9 cellular contexts compared by ENCODE assay signal in genomic region chr16:2857451-2858244, GRCh38. TPM values are rescaled to one million over a fixed set of nuclear protein-coding genes. Genes with fewer than 3 reads are reported as not detected.
DNase-seq lines count a peak whose midpoint lies in the region; ATAC-seq and TF ChIP-seq lines count a peak whose summit lies in the region.
"Had no signal": no experiment of that assay in that cellular context is flagged by ENCODE, and none has a peak within 500 bp of the region (broad histone marks: within the 10 kb centered on the region; RNA-seq: fewer than 3 reads in every experiment).

A gene with protein sequence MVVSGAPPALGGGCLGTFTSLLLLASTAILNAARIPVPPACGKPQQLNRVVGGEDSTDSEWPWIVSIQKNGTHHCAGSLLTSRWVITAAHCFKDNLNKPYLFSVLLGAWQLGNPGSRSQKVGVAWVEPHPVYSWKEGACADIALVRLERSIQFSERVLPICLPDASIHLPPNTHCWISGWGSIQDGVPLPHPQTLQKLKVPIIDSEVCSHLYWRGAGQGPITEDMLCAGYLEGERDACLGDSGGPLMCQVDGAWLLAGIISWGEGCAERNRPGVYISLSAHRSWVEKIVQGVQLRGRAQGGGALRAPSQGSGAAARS (minus strand): TSS chr16:2858170. CDS start chr16:2858104, 66 bp downstream.

- H3K36me3 ChIP-seq in Caco-2 (ENCODE audit: control insufficient read depth, insufficient read depth, low read length): peaks cover 18% of the 10 kb centered on the region

- no peaks in the 10 kb centered on the region for H3K27me3 ChIP-seq in Caco-2 (replicated peaks; ENCODE audit: control insufficient read depth, insufficient read depth, low read length)

- H3K36me3 Mint-ChIP-seq in Caco-2 (ENCODE audit: insufficient read depth, unreplicated experiment): peaks cover 58% of the 10 kb centered on the region
- peaks cover 7% of the 10 kb centered on the region for H3K36me3 Mint-ChIP-seq in effector memory CD8-positive, alpha-beta T cell (ENCODE audit: insufficient read depth)
- H3K36me3 Mint-ChIP-seq in nephron (ENCODE audit: low read depth): no peaks in the 10 kb centered on the region

- H3K27ac Mint-ChIP-seq in Caco-2 (ENCODE audit: unreplicated experiment) (peak within 1 kb of the TSS; percentile 79), nephron (no peak within 1 kb of the TSS)
- H3K27ac Mint-ChIP-seq in effector memory CD8-positive, alpha-beta T cell: peak within 1 kb of the TSS; percentile 45 to 84

- H3K4me3 Mint-ChIP-seq in Caco-2 (ENCODE audit: unreplicated experiment) (peak within 1 kb of the TSS; percentile 84), nephron (peak within 1 kb of the TSS in 2 of 3 experiments; percentile 50 to 60)
- H3K4me3 Mint-ChIP-seq in effector memory CD8-positive, alpha-beta T cell: peak within 1 kb of the TSS; percentile 75 to 87

- H3K9me3 Mint-ChIP-seq in Caco-2 (ENCODE audit: unreplicated experiment) (peaks cover 12% of the 10 kb centered on the region), nephron (peaks cover 14% of the 10 kb centered on the region)
- peaks cover 2 to 9% of the 10 kb centered on the region in 2 donors for H3K9me3 Mint-ChIP-seq in effector memory CD8-positive, alpha-beta T cell

- POLR2A ChIA-PET in Caco-2 (lab: Charles Lee): interaction anchor here (0.5 to 1.0 kb wide), 2 partner anchors 60 to 80 kb away, joined by 4 read pairs; no protein-coding TSS in a partner anchor

- TF ChIP-seq CTCF in Caco-2 (IDR thresholded peaks at IDR 0.05; ENCODE audit: insufficient read depth in 1 of 2, low read depth in 1 of 2, low read length in 1 of 2, severe bottlenecking in 1 of 2, unreplicated experiment in 1 of 2) (no peak), nephron (IDR thresholded peaks at IDR 0.05; ENCODE audit: unreplicated experiment in 3 of 3) (no peak), omental fat pad (IDR thresholded peaks at IDR 0.05) (no peak)

- peaks cover 7% of the 10 kb centered on the region for H3K4me1 Mint-ChIP-seq in Caco-2 (ENCODE audit: low read depth, unreplicated experiment)
- H3K4me1 Mint-ChIP-seq in effector memory CD8-positive, alpha-beta T cell (ENCODE audit: low read depth in 2 of 2): peaks cover 5 to 6% of the 10 kb centered on the region in 2 donors
- no peaks in the 10 kb centered on the region for H3K4me1 Mint-ChIP-seq in nephron

- peaks cover 15% of the 10 kb centered on the region for H3K9me3 ChIP-seq in Caco-2

- no peaks in the 10 kb centered on the region for H3K27me3 Mint-ChIP-seq in Caco-2 (ENCODE audit: insufficient read depth, unreplicated experiment)
- peaks cover 12 to 26% of the 10 kb centered on the region in 2 donors for H3K27me3 Mint-ChIP-seq in effector memory CD8-positive, alpha-beta T cell
- H3K27me3 Mint-ChIP-seq in nephron (ENCODE audit: low read depth): peaks cover 66% of the 10 kb centered on the region

- TSS peak; percentile 77 for BruUV-seq in Caco-2 (replicated peaks; lab: Mats Ljungman, UMichigan)

- CTCF ChIA-PET in Caco-2 (lab: Charles Lee): interaction anchor here (0.6 to 2.1 kb wide), 4 partner anchors 11 to 112 kb away, joined by 4 to 11 read pairs (median 6); partner anchors contain the start of gene FLYWCH2

- H3K4me1 ChIP-seq in Caco-2: peaks cover 10% of the 10 kb centered on the region; the same call in 1 of the 2 replicates

- DNase-seq in Caco-2 (peak; percentile 91 to 93), NCI-H2196 (lab: John Stamatoyannopoulos, UW; ENCODE audit: unreplicated experiment) (peak; percentile 44), SIG-M5 treated with dmso at 0.1 percent for 504 hours (lab: John Stamatoyannopoulos, UW; ENCODE audit: unreplicated experiment) (no peak), omental fat pad (ENCODE audit: low spot score) (no peak)
- DNase-seq in effector memory CD8-positive, alpha-beta T cell: no peak
- DNase-seq: NCI-H2227 treated with DMSO at 0.1 percent for 48 hours had no signal

- ATAC-seq in effector memory CD8-positive, alpha-beta T cell (replicated peaks): peak; percentile 58
- ATAC-seq in GM21723 (IDR thresholded peaks at IDR 0.05; ENCODE audit: unreplicated experiment) (no peak), omental fat pad (ENCODE audit: low FRiP score) (no peak), GM19351 (IDR thresholded peaks at IDR 0.05; ENCODE audit: unreplicated experiment) (no peak)

- peak within 1 kb of the TSS; percentile 66 for H3K4me3 ChIP-seq in Caco-2 (ENCODE audit: low read depth, low read length)

- intact Hi-C loops in Caco-2 (cut with micrococcal nuclease; ENCODE audit: unreplicated experiment): loop anchor here (1.0 to 5.0 kb wide), 3 partner anchors 11 to 105 kb away; partner anchors contain the start of gene SRRM2

RNA-seq across cellular contexts. Expression of the gene that starts here (rescaled TPM):
- total RNA-seq in Caco-2 (2022): 131 TPM in 2 replicates
- not detected for total RNA-seq in omental fat pad

Comparison
In these comparisons a context has a peak if more than half of its experiments do, and no peak if none do; other contexts are left out.
1. RNA of the gene that starts here (total RNA-seq): 131 TPM in Caco-2; not detected in omental fat pad; every median in the first group is over 10 times any median in the second.
2. DNase-seq: peak in Caco-2 (2 of 2) and NCI-H2196 (single experiment); none in effector memory CD8-positive, alpha-beta T cell (0 of 3), SIG-M5 treated with dmso at 0.1 percent for 504 hours (single experiment) and omental fat pad (single experiment).
3. H3K27ac Mint-ChIP-seq: peak in Caco-2 (single experiment) and effector memory CD8-positive, alpha-beta T cell (2 of 2); none in nephron (0 of 3).
4. Peak in every context shown above with its lines, with median percentiles within 50 percentile points of each other: H3K4me3 Mint-ChIP-seq.